Comparison of ENCODE assay signal across 1 cellular context in genomic region chr1:25577151-25577920, GRCh38.
TF ChIP-seq lines count a peak whose summit lies in the region.

No MANE protein-coding gene starts in this region.

TF ChIP-seq in K562, 482 proteins besides CTCF, POLR2A, EP300 and RAD21:
- TF ChIP-seq L3MBTL2 (IDR thresholded peaks at IDR 0.05) = peak; percentile 66; the same call in 1 of the 2 replicates
- peak; percentile 55; the same call in 1 of the 2 replicates for TF ChIP-seq MGA (IDR thresholded peaks at IDR 0.05)
- peak in 1 of 2 experiments; percentile 30 for TF ChIP-seq E2F6 (IDR thresholded peaks at IDR 0.05; ENCODE audit: borderline replicate concordance in 1 of 2, extremely low read depth in 1 of 2, insufficient read depth in 1 of 2, insufficient read length in 1 of 2, low read depth in 1 of 2, low read length in 1 of 2, poor library complexity in 1 of 2, severe bottlenecking in 1 of 2)
- no peak for TF ChIP-seq STAG1 (CRISPR knock-in tag; IDR thresholded peaks at IDR 0.05; ENCODE audit: borderline replicate concordance)
TF ChIP-seq in K562: peak in this region for 3.
